Comparison of ENCODE assay signal across 18 cellular contexts in the genomic region with DNA sequence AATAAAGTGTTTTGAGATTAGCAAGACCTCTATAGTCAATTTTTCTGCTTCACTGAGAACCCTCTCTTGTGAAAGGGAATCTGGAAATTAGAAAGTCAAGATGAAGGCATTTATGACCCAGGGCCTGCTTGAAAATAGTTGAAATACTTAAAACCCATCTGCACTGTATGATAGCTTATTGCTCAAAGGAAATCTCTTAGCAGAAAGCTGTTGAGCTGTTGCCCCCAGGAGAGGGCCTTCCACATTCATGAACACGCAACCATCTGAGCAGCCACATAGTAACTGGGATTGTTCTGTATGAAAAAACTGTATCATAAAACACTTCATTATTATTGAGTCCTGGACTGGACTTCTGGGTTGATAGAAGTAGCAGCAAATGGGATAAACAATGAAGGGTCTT.
DNase-seq lines count a peak whose midpoint lies in the region; TF ChIP-seq lines count a peak whose summit lies in the region.
"Had no signal": no experiment of that assay in that cellular context is flagged by ENCODE, and none has a peak within 500 bp of the region (broad histone marks: within the 10 kb centered on the region; RNA-seq: fewer than 3 reads in every experiment).

No MANE protein-coding gene starts in this region.

- no peaks in the 10 kb centered on the region for H3K27me3 ChIP-seq in MM.1S (replicated peaks; ENCODE audit: insufficient read depth, low read length)

- no peak overlapping the region for H3K4me3 ChIP-seq in foreskin fibroblast (ENCODE audit: low read depth in 1 of 2, low read length in 2 of 2)
- no peak overlapping the region for H3K4me3 ChIP-seq in skeletal muscle cell (ENCODE audit: low read depth, low read length)
- no peak overlapping the region for H3K4me3 ChIP-seq in MM.1S (ENCODE audit: low read length)

- H3K9me2 ChIP-seq in MM.1S (replicated peaks; ENCODE audit: insufficient read depth, low read length) = no peaks in the 10 kb centered on the region

- H3K4me3 Mint-ChIP-seq in brain = no peak overlapping the region
- H3K4me3 Mint-ChIP-seq: B cell; CD4-positive, alpha-beta T cell had no signal

- H3K79me2 ChIP-seq in MM.1S (ENCODE audit: low read length) = no peaks in the 10 kb centered on the region

- no peaks in the 10 kb centered on the region for H3K36me3 ChIP-seq in MM.1S (replicated peaks; ENCODE audit: insufficient read depth, low read length)

- no peak overlapping the region for H2AFZ ChIP-seq in MM.1S (ENCODE audit: low read length)

- no peak overlapping the region for H3K4me2 ChIP-seq in MM.1S (ENCODE audit: low read depth, low read length)

- H3K4me1 ChIP-seq in MM.1S (ENCODE audit: low read length) = peaks cover 5% of the 10 kb centered on the region; the same call in 1 of the 2 replicates

- H3K9me3 ChIP-seq in MM.1S (replicated peaks; ENCODE audit: insufficient read depth, low read length) = no peaks in the 10 kb centered on the region

- no peaks in the 10 kb centered on the region for H3F3A ChIP-seq in MM.1S (ENCODE audit: insufficient read depth, low read length)

- H3K9ac ChIP-seq in MM.1S (ENCODE audit: low read length) = no peak overlapping the region

- H3K27ac ChIP-seq in MM.1S (ENCODE audit: low read length) = no peak overlapping the region
- H3K27ac ChIP-seq: HL-60 had no signal

- TF ChIP-seq CTCF in brain (conservative IDR thresholded peaks at IDR 0.05) (no peak), foreskin fibroblast (IDR thresholded peaks at IDR 0.05; ENCODE audit: low read depth, low read length) (no peak), MM.1S (IDR thresholded peaks at IDR 0.05; ENCODE audit: low read length) (no peak)

- H3K36me3 Mint-ChIP-seq in brain = peaks cover 8% of the 10 kb centered on the region

- no peaks in the 10 kb centered on the region for H4K20me1 ChIP-seq in MM.1S (ENCODE audit: insufficient read depth, low read length)

- peaks cover 4 to 8% (median 7%) of the 10 kb centered on the region in 5 experiments for H3K9me3 Mint-ChIP-seq in brain

- H3K27ac Mint-ChIP-seq in brain = peak overlapping the region in 3 of 5 experiments; percentile 1 to 65 (median 61)
- H3K27ac Mint-ChIP-seq: B cell; CD4-positive, alpha-beta T cell had no signal

- H3K4me1 Mint-ChIP-seq in brain = peaks cover 29% of the 10 kb centered on the region

- H3K27me3 Mint-ChIP-seq in brain = no peaks in the 10 kb centered on the region
- H3K27me3 Mint-ChIP-seq: B cell; CD4-positive, alpha-beta T cell had no signal

- DNase-seq in EH (ENCODE audit: low read depth) (peak; percentile 66), foreskin fibroblast (peak; percentile 42 to 77), skeletal muscle cell (ENCODE audit: low read depth) (peak; percentile 38), MM.1S (no peak), AG20443 (ENCODE audit: low spot score) (no peak), activated gamma-delta T cell (lab: John Stamatoyannopoulos, UW) (no peak)
- DNase-seq: CD4-positive, alpha-beta T cell; DMS53; NCI-H1417; NCI-H2029; NCI-H2171 treated with DMSO at 0.1 percent for 48 hours; NCI-H446 treated with DMSO at 0.1 percent for 48 hours; NK-92 treated with Interleukin-12 subunit alpha and Interleukin-12 subunit beta, amount 100 ng/mL, for 24 hours; OCI-M1; RPMI8226 had no signal

Comparison
In these comparisons a context has a peak if more than half of its experiments do, and no peak if none do; other contexts are left out.
1. DNase-seq: peak in EH (single experiment), foreskin fibroblast (2 of 2) and skeletal muscle cell (single experiment); none in MM.1S (single experiment), AG20443 (single experiment) and activated gamma-delta T cell (single experiment).